In the genomic region with DNA sequence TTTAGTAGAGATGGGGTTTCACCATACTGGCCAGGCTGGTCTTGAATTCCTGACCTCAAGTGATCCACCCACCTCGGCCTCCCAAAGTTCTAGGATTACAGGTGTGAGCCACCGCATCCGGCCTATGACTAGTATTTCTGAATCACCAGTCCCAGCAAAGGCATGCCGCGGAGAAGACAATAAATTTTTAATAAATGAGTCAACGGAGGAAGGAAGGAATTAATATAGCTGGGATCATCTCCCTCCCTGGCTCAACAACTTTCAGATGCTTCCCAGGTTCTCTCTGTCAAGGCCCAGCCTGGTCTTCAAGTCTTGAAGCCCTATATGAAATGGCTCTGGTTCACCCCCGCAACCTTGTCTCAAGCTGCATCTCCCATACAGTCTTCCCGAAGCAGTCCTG, we compare ENCODE assay signal across 15 cellular contexts. TPM values are rescaled to one million over a fixed set of nuclear protein-coding genes. Genes with fewer than 3 reads are reported as not detected.
DNase-seq lines count a peak whose midpoint lies in the region; ATAC-seq and TF ChIP-seq lines count a peak whose summit lies in the region.
"Had no signal": no experiment of that assay in that cellular context is flagged by ENCODE, and none has a peak within 500 bp of the region (broad histone marks: within the 10 kb centered on the region; RNA-seq: fewer than 3 reads in every experiment).

No MANE protein-coding gene starts in this region.

- H3K27me3 ChIP-seq in breast epithelium, result peaks cover 10 to 64% of the 10 kb centered on the region in 2 donors
- H3K27me3 ChIP-seq in SK-N-SH (ENCODE audit: insufficient read depth), result no peaks in the 10 kb centered on the region
- H3K27me3 ChIP-seq in BE2C, result peaks cover 44% of the 10 kb centered on the region

- POLR2A ChIA-PET in MCF 10A (lab: Yijun Ruan, JAX) (interaction anchor here (0.7 to 1.5 kb wide), 3 partner anchors 12 to 128 kb away, joined by 3 to 7 read pairs (median 3); no protein-coding TSS in a partner anchor), SK-N-SH (lab: Yijun Ruan, JAX) (no interaction called here)

- H3K9me2 ChIP-seq in SK-N-SH, result no peaks in the 10 kb centered on the region

- no peaks in the 10 kb centered on the region for H3K9me3 Mint-ChIP-seq in MCF 10A (ENCODE audit: unreplicated experiment)
- H3K9me3 Mint-ChIP-seq: activated T-helper 1 cell treated with anti-CD3 and anti-CD28 coated beads, Interleukin-12 subunit alpha, Interleukin-12 subunit beta, Interleukin-2, Interleukin-4 antibody, amounts not matched to agents 30 ng/mL and 10 ng/mL and 1 ng/mL, durations not matched to agents 14 hours and 24 hours and 36 hours; natural killer cell had no signal

- no peak for TF ChIP-seq POLR2A in breast epithelium (IDR thresholded peaks at IDR 0.05)

- H3K4me2 ChIP-seq in SK-N-SH, result peak overlapping the region; percentile 64
- H3K4me2 ChIP-seq: smooth muscle cell had no signal

- peak overlapping the region; percentile 44; the same call in 1 of the 2 replicates for H3K9ac ChIP-seq in SK-N-SH

- TF ChIP-seq CTCF in MCF 10A (IDR thresholded peaks at IDR 0.05; ENCODE audit: unreplicated experiment) (no peak), breast epithelium (IDR thresholded peaks at IDR 0.05) (no peak), SK-N-SH (IDR thresholded peaks at IDR 0.05) (no peak), fibroblast of the aortic adventitia (IDR thresholded peaks at IDR 0.05; ENCODE audit: insufficient read depth, low read length) (no peak), BE2C (IDR thresholded peaks at IDR 0.05; ENCODE audit: low read depth, low read length) (no peak)

- no peaks in the 10 kb centered on the region for H3K4me1 ChIP-seq in breast epithelium
- peaks cover 4 to 26% of the 10 kb centered on the region in 2 experiments; a peak in 3 of 4 replicates for H3K4me1 ChIP-seq in SK-N-SH (ENCODE audit: control insufficient read depth in 1 of 2, insufficient read depth in 2 of 2, low read depth in 1 of 2, low read length in 1 of 2)
- H3K4me1 ChIP-seq in BE2C, result peaks cover 5% of the 10 kb centered on the region

- no peak overlapping the region for H2AFZ ChIP-seq in SK-N-SH (ENCODE audit: low read depth)

- H3K79me2 ChIP-seq in SK-N-SH (ENCODE audit: insufficient read depth), result no peaks in the 10 kb centered on the region

- no peaks in the 10 kb centered on the region for H3K9me3 ChIP-seq in breast epithelium
- H3K9me3 ChIP-seq in SK-N-SH, result no peaks in the 10 kb centered on the region
- H3K9me3 ChIP-seq in BE2C, result no peaks in the 10 kb centered on the region

- 17% methylated on average over 8 of the region's 8 CpGs for WGBS in SK-N-SH (ENCODE audit: low lambda C conversion rate)

- intact Hi-C loops in MCF 10A (cut with micrococcal nuclease) (loop anchor here (1.0 kb wide), 1 partner anchor 104 kb away; no protein-coding TSS in a partner anchor), breast epithelium (cut with DNase I; ENCODE audit: low total_unique reads) (no loop called here)

- H3K4me3 Mint-ChIP-seq in MCF 10A (ENCODE audit: unreplicated experiment), result no peak overlapping the region
- H3K4me3 Mint-ChIP-seq: activated CD4-positive, alpha-beta T cell treated with anti-CD3 and anti-CD28 coated beads for 36 hours; activated T-helper 1 cell treated with anti-CD3 and anti-CD28 coated beads, Interleukin-12 subunit alpha, Interleukin-12 subunit beta, Interleukin-2, Interleukin-4 antibody, amounts not matched to agents 30 ng/mL and 10 ng/mL and 1 ng/mL, durations not matched to agents 14 hours and 24 hours and 36 hours; natural killer cell had no signal

- BruUV-seq in MCF 10A (replicated peaks; lab: Mats Ljungman, UMichigan), result no TSS peak

- H3K27ac Mint-ChIP-seq in MCF 10A (ENCODE audit: low read depth, unreplicated experiment), result peak overlapping the region; percentile 80
- H3K27ac Mint-ChIP-seq: activated CD4-positive, alpha-beta T cell treated with anti-CD3 and anti-CD28 coated beads for 36 hours; activated T-helper 1 cell treated with anti-CD3 and anti-CD28 coated beads, Interleukin-12 subunit alpha, Interleukin-12 subunit beta, Interleukin-2, Interleukin-4 antibody, amounts not matched to agents 30 ng/mL and 10 ng/mL and 1 ng/mL, durations not matched to agents 14 hours and 24 hours and 36 hours had no signal

- TF ChIP-seq RAD21 in SK-N-SH (IDR thresholded peaks at IDR 0.05; ENCODE audit: low read length), result no peak

- no peaks in the 10 kb centered on the region for H3K27me3 Mint-ChIP-seq in MCF 10A (ENCODE audit: insufficient read depth, unreplicated experiment)

- H3F3A ChIP-seq in SK-N-SH (replicated peaks; ENCODE audit: insufficient read depth), result peaks cover 34% of the 10 kb centered on the region

- H3K4me1 Mint-ChIP-seq in MCF 10A (ENCODE audit: insufficient read depth, unreplicated experiment), result peaks cover 34% of the 10 kb centered on the region
- H3K4me1 Mint-ChIP-seq: activated CD4-positive, alpha-beta T cell treated with anti-CD3 and anti-CD28 coated beads for 36 hours; natural killer cell had no signal

- TF ChIP-seq EP300 in SK-N-SH (IDR thresholded peaks at IDR 0.05; ENCODE audit: borderline replicate concordance in 1 of 2, low read depth in 1 of 2, low read length in 1 of 2), result peak in 1 of 2 experiments; percentile 90; a peak in 2 of 4 replicates

- CTCF ChIA-PET in MCF 10A (lab: Yijun Ruan, JAX) (interaction anchor here (0.6 to 4.1 kb wide), 3 partner anchors 11 to 100 kb away, joined by 3 to 18 read pairs (median 3); no protein-coding TSS in a partner anchor), SK-N-SH (lab: Yijun Ruan, JAX) (interaction anchor here (0.6 kb wide), 1 partner anchor 13 kb away, joined by 3 read pairs; no protein-coding TSS in a partner anchor)

- no peak overlapping the region for H3K27ac ChIP-seq in breast epithelium
- H3K27ac ChIP-seq in SK-N-SH (ENCODE audit: low read depth in 2 of 2, low read length in 1 of 2), result peak overlapping the region in 1 of 2 experiments; percentile 94; a peak in 2 of 4 replicates

- no peaks in the 10 kb centered on the region for H4K20me1 ChIP-seq in SK-N-SH (ENCODE audit: insufficient read depth)

- H3K36me3 ChIP-seq in breast epithelium (no peaks in the 10 kb centered on the region), SK-N-SH (replicated peaks in 1 of 2; ENCODE audit: control insufficient read depth in 1 of 2, insufficient read depth in 2 of 2, low read length in 1 of 2) (no peaks in the 10 kb centered on the region), BE2C (no peaks in the 10 kb centered on the region)

- no peak overlapping the region for H3K4me3 ChIP-seq in breast epithelium
- no peak overlapping the region for H3K4me3 ChIP-seq in SK-N-SH (ENCODE audit: low read depth in 2 of 2, low read length in 1 of 2)
- no peak overlapping the region for H3K4me3 ChIP-seq in fibroblast of the aortic adventitia (ENCODE audit: low read depth, low read length)
- no peak overlapping the region for H3K4me3 ChIP-seq in BE2C (ENCODE audit: low read depth, low read length)
- H3K4me3 ChIP-seq: smooth muscle cell had no signal

- peaks cover 6% of the 10 kb centered on the region for H3K36me3 Mint-ChIP-seq in MCF 10A (ENCODE audit: insufficient read depth, unreplicated experiment)
- H3K36me3 Mint-ChIP-seq: natural killer cell had no signal

- ATAC-seq in HG02623 (IDR thresholded peaks at IDR 0.05; ENCODE audit: unreplicated experiment) (no peak), HG03196 (IDR thresholded peaks at IDR 0.05; ENCODE audit: unreplicated experiment) (no peak)
- ATAC-seq: activated CD4-positive, alpha-beta T cell treated with anti-CD3 and anti-CD28 coated beads for 36 hours; natural killer cell had no signal

- DNase-seq in MCF 10A (ENCODE audit: unreplicated experiment), result peak; percentile 77
- no peak for DNase-seq in breast epithelium (ENCODE audit: low spot score in 2 of 2)
- DNase-seq in SK-N-SH, result no peak
- peak; percentile 56 for DNase-seq in fibroblast of the aortic adventitia (ENCODE audit: low read depth)
- no peak for DNase-seq in BE2C
- no peak for DNase-seq in NCI-H510A (lab: John Stamatoyannopoulos, UW)
- DNase-seq: activated CD4-positive, alpha-beta T cell treated with anti-CD3 and anti-CD28 coated beads for 36 hours; H9; natural killer cell; NCI-H146; NCI-H69 had no signal

TF ChIP-seq in SK-N-SH, 30 proteins besides CTCF, POLR2A, EP300 and RAD21 (continues in another document):
- TF ChIP-seq, protein P1, sequence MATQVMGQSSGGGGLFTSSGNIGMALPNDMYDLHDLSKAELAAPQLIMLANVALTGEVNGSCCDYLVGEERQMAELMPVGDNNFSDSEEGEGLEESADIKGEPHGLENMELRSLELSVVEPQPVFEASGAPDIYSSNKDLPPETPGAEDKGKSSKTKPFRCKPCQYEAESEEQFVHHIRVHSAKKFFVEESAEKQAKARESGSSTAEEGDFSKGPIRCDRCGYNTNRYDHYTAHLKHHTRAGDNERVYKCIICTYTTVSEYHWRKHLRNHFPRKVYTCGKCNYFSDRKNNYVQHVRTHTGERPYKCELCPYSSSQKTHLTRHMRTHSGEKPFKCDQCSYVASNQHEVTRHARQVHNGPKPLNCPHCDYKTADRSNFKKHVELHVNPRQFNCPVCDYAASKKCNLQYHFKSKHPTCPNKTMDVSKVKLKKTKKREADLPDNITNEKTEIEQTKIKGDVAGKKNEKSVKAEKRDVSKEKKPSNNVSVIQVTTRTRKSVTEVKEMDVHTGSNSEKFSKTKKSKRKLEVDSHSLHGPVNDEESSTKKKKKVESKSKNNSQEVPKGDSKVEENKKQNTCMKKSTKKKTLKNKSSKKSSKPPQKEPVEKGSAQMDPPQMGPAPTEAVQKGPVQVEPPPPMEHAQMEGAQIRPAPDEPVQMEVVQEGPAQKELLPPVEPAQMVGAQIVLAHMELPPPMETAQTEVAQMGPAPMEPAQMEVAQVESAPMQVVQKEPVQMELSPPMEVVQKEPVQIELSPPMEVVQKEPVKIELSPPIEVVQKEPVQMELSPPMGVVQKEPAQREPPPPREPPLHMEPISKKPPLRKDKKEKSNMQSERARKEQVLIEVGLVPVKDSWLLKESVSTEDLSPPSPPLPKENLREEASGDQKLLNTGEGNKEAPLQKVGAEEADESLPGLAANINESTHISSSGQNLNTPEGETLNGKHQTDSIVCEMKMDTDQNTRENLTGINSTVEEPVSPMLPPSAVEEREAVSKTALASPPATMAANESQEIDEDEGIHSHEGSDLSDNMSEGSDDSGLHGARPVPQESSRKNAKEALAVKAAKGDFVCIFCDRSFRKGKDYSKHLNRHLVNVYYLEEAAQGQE (IDR thresholded peaks at IDR 0.05; ENCODE audit: low read depth, low read length), result peak; percentile 37; the same call in 1 of the 2 replicates
- TF ChIP-seq POLR2AphosphoS5 (IDR thresholded peaks at IDR 0.05; ENCODE audit: low read depth, low read length) (peak; percentile 23; the same call in 1 of the 2 replicates), ELF1 (IDR thresholded peaks at IDR 0.05) (no peak), MEF2A (IDR thresholded peaks at IDR 0.05; ENCODE audit: borderline replicate concordance, low read depth) (peak; percentile 35; the same call in 1 of the 2 replicates), TCF12 (IDR thresholded peaks at IDR 0.05) (peak; percentile 89)

RNA-seq across cellular contexts. Expression of a gene that starts 45.7 kb away (rescaled TPM):
- total RNA-seq in MCF 10A (2022), result 0.22 TPM in 1 of 2 replicates, not detected in the other
- total RNA-seq in breast epithelium, result 10 to 100 TPM in 2 of 3 donors, 1 to 10 TPM in 1; 6.9 to 25.1 (median 10.5) TPM
- polyA plus RNA-seq in SK-N-SH (2012; rRNA removed), result 0.03 and 0.07 TPM in 2 replicates
- 0.01 and 0.04 TPM in 2 replicates for polyA plus RNA-seq in SK-N-SH (2012; cell fraction: cytosol; rRNA removed)
- 0.08 and 0.13 TPM in 2 replicates for polyA plus RNA-seq in SK-N-SH (2012; cell fraction: nucleus; rRNA removed)
- total RNA-seq in fibroblast of the aortic adventitia (ENCODE audit: low replicate concordance), result 0.25 and 0.72 TPM in 2 replicates
- 0.99 TPM for polyA plus RNA-seq in BE2C (2012; ENCODE audit: insufficient read depth, insufficient read length, low read depth)
- total RNA-seq: H9, smooth muscle cell had no signal
- polyA plus RNA-seq: smooth muscle cell had no signal

Comparison
In these comparisons a context has a peak if more than half of its experiments do, and no peak if none do; other contexts are left out.
1. DNase-seq: peak in MCF 10A (single experiment) and fibroblast of the aortic adventitia (single experiment); none in breast epithelium (0 of 2), SK-N-SH (single experiment), BE2C (single experiment) and NCI-H510A (single experiment).